Comparison of ENCODE assay signal across 8 cellular contexts in the genomic region with DNA sequence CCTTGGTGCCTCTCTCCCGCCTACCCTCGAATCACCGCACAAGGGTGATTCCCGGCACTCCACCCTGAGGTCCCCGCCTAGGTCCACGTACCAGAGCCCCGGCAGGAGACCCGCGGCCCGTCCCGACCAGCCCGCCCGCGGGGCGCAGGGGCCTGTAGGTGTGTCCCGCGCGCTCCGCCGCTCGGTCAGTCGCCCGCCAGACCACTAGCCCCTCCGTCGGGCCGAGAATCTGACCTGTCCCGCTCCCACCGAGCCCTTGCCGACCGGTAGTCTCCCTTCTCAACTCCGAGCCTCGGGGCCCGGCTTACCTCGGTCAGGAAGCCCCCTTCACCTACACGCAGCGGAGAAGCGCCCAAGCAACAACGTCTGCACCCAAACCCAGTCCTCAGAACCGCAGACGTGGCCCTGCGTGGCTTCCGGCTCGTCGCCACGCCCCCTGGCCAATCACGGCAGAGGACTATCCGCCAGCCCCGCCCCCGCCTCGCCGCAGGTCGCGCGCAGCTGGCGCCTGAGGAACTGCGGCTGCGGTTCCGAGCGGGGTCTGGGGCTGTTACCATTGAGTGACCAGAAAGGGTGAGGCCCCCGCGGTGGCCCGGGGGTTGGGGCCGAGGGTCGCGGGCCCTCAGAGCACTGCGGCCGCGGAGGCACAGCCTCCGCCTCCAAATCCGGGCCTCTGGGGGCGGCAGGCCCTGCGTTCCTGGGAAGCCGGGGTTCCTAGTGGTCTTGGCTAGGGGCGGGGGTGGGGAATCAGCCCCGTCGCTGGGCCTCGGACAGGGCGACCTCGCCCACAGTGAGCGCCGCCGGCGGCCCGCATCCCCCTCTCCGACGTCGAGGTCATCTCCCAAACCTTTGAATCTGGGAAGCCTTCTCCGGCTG. TPM values are rescaled to one million over a fixed set of nuclear protein-coding genes. Genes with fewer than 3 reads are reported as not detected.
DNase-seq lines count a peak whose midpoint lies in the region; ATAC-seq and TF ChIP-seq lines count a peak whose summit lies in the region.

A gene with protein sequence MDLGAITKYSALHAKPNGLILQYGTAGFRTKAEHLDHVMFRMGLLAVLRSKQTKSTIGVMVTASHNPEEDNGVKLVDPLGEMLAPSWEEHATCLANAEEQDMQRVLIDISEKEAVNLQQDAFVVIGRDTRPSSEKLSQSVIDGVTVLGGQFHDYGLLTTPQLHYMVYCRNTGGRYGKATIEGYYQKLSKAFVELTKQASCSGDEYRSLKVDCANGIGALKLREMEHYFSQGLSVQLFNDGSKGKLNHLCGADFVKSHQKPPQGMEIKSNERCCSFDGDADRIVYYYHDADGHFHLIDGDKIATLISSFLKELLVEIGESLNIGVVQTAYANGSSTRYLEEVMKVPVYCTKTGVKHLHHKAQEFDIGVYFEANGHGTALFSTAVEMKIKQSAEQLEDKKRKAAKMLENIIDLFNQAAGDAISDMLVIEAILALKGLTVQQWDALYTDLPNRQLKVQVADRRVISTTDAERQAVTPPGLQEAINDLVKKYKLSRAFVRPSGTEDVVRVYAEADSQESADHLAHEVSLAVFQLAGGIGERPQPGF (minus strand): TSS at position 395 of the 876 bp plus-strand sequence. CDS start 2,253 bp downstream, outside the sequence.
TSS of gene RWDD2A (plus strand) at position 487 of the 876 bp plus-strand sequence. CDS start 1,095 bp downstream, outside the sequence.

- WGBS in HUES64 = under 1% methylated on average over 88 of the region's 88 CpGs

- peak; percentile 98 for ATAC-seq in GM21526 (IDR thresholded peaks at IDR 0.05; ENCODE audit: low FRiP score, unreplicated experiment)

- H3K27me3 ChIP-seq in HUES64 (ENCODE audit: insufficient read depth, low read length) = no peaks in the 10 kb centered on the region
- no peaks in the 10 kb centered on the region for H3K27me3 ChIP-seq in mucosa of rectum (ENCODE audit: control insufficient read depth in 2 of 2, insufficient read depth in 2 of 2, low read length in 2 of 2)

- peak within 1 kb of the TSS; percentile 93 for H3K4me3 ChIP-seq in HUES64 (ENCODE audit: low read length)
- H3K4me3 ChIP-seq in epithelial cell of proximal tubule (ENCODE audit: low read depth, low read length) = peak within 1 kb of the TSS; percentile 83
- H3K4me3 ChIP-seq in mucosa of rectum (ENCODE audit: low read length in 2 of 2) = peak within 1 kb of the TSS; percentile 88 to 93

- peak within 1 kb of the TSS; percentile 92 for H3K9ac ChIP-seq in HUES64 (ENCODE audit: low read depth, low read length)
- H3K9ac ChIP-seq in mucosa of rectum (ENCODE audit: low read depth in 1 of 2, low read length in 2 of 2) = peak within 1 kb of the TSS; percentile 84 to 88

- H3K4me1 ChIP-seq in HUES64 (ENCODE audit: insufficient read depth, low read length) = peaks cover 9% of the 10 kb centered on the region
- peaks cover 2 to 6% of the 10 kb centered on the region in 2 donors for H3K4me1 ChIP-seq in mucosa of rectum (ENCODE audit: control insufficient read depth in 2 of 2, insufficient read depth in 2 of 2, low read length in 2 of 2)

- H3K9me3 ChIP-seq in HUES64 (ENCODE audit: insufficient read depth, low read depth, low read length) = no peaks in the 10 kb centered on the region
- no peaks in the 10 kb centered on the region for H3K9me3 ChIP-seq in mucosa of rectum (ENCODE audit: control insufficient read depth in 2 of 2, low read length in 2 of 2)

- H3K36me3 ChIP-seq in HUES64 (ENCODE audit: insufficient read depth, low read length) (peaks cover 54% of the 10 kb centered on the region), mucosa of rectum (ENCODE audit: control insufficient read depth in 2 of 2, insufficient read depth in 2 of 2, low read length in 2 of 2) (peaks cover 4 to 11% of the 10 kb centered on the region in 2 donors)

- TF ChIP-seq CTCF in epithelial cell of proximal tubule (conservative IDR thresholded peaks at IDR 0.05; ENCODE audit: low read depth, low read length) = no peak

- DNase-seq in DMS114 treated with DMSO at 0.1 percent for 48 hours (lab: John Stamatoyannopoulos, UW; ENCODE audit: unreplicated experiment) (peak; percentile 70), OCI-M2 (lab: John Stamatoyannopoulos, UW; ENCODE audit: unreplicated experiment) (peak; percentile 58), epithelial cell of proximal tubule (ENCODE audit: low read depth) (no peak)
- DNase-seq in activated T-cell treated with anti-CD3 and anti-CD28 coated beads, Interleukin-2, amount 50 U/mL, for 1 hour = peak; percentile 90
- peak; percentile 66 to 79 for DNase-seq in stimulated activated CD8-positive, alpha-beta memory T cell treated with anti-CD3 and anti-CD28 coated beads, Interleukin-4, amount 100 ng/mL, for 4 hours (ENCODE audit: low read depth in 2 of 2, low spot score in 1 of 2)

- peak within 1 kb of the TSS; percentile 59 for H3K27ac ChIP-seq in HUES64 (ENCODE audit: low read depth, low read length)
- H3K27ac ChIP-seq in mucosa of rectum (ENCODE audit: low read depth in 2 of 2, low read length in 2 of 2) = peak within 1 kb of the TSS; percentile 75 to 80

RNA-seq across cellular contexts. Expression of the first gene that starts in this region (rescaled TPM):
- 29.8 TPM for polyA plus RNA-seq in HUES64 (2013, experiment 1 of 2)
- polyA plus RNA-seq in HUES64 (2013, experiment 2 of 2) = 33.0 TPM
- total RNA-seq in epithelial cell of proximal tubule = 26.5 and 33.1 TPM in 2 replicates

RNA-seq across cellular contexts. Expression of gene RWDD2A, which starts in this region (rescaled TPM):
- 2.8 TPM for polyA plus RNA-seq in HUES64 (2013, experiment 1 of 2)
- polyA plus RNA-seq in HUES64 (2013, experiment 2 of 2) = 3.4 TPM
- total RNA-seq in epithelial cell of proximal tubule = 1.6 and 2.8 TPM in 2 replicates
